In the genomic region with DNA sequence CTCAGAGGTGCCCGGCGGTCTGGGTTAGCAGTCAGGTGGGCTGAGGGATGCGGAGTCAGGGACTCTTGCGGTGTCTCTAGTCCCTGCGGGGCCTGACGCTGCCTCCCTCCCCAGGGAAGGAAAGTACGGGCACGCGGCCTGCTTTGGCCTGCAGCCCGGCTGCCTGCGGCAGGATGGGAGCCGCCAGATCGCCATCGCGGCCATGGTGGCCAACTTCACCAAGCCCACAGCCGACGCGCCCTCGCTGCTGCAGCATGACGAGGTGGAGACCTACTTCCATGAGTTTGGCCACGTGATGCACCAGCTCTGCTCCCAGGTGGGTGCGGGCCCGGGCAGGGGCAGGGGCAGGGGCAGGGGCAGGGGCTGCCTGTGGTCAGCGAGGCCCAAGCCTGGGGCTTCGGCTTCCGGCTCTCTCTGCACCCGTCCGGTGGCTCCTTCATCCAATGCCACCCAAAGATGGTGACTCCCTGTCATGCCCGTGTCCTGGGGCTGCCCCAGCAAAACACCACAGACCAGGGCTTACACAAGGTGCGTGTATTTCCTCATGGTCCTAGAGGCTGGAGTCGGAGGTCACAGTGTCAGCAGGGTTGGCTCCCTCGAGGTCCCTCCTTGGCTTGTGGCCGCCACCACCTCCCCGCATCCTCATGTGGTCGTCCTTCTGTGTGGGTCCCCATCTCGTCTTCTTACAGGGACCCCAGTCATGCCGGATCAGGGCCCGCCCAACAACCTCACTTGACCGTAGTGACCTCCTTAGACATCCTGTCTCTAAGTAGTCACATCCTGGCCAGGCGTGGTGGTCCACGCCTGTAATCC, we compare ENCODE assay signal across 27 cellular contexts. TPM values are rescaled to one million over a fixed set of nuclear protein-coding genes. Genes with fewer than 3 reads are reported as not detected.
"Had no signal": no experiment of that assay in that cellular context is flagged by ENCODE, and none has a peak within 500 bp of the region (broad histone marks: within the 10 kb centered on the region; RNA-seq: fewer than 3 reads in every experiment).

No MANE protein-coding gene starts in this region.

- DNase-seq: activated B cell treated with CpG ODN at 0.5 μM for 24 hours; activated CD4-positive, alpha-beta T cell treated with anti-CD3 and anti-CD28 coated beads for 1 hour; activated CD4-positive, alpha-beta T cell treated with anti-CD3 and anti-CD28 coated beads, Interleukin-2, amount 10 ng/mL, durations not matched to agents 24 days and 14 days; activated CD4-positive, alpha-beta T cell treated with anti-CD3 and anti-CD28 coated beads, Interleukin-2, amount 50 U/mL, for 48 hours; activated gamma-delta T cell treated with Interleukin-2 at 50 U/mL for 16 hours; activated naive CD4-positive, alpha-beta T cell treated with anti-CD3 and anti-CD28 coated beads, Interleukin-2, amount 10 ng/mL, durations not matched to agents 7 days and 5 days; activated naive CD8-positive, alpha-beta T cell treated with anti-CD3 and anti-CD28 coated beads for 36 hours; activated T-cell treated with anti-CD3 and anti-CD28 coated beads for 4 hours; activated T-cell treated with anti-CD3 and anti-CD28 coated beads, Interleukin-2, amount 50 U/mL, for 48 hours; brain microvascular endothelial cell; cerebellar nuclear complex; NCI-H1092; NCI-H1417; NCI-H2029; NCI-H510A treated with DMSO at 0.1 percent for 48 hours; NCI-H69; NK-92 treated with Interleukin-12 subunit alpha and Interleukin-12 subunit beta, amount 100 ng/mL, for 24 hours; OCI-M1; RPMI8226 had no signal

- FAIRE-seq: TTC549 had no signal

- H3K27me3 ChIP-seq: brain microvascular endothelial cell, cardiac muscle cell had no signal

- H3K4me3 ChIP-seq: cardiac muscle cell, SK-N-MC had no signal

- H3K27ac ChIP-seq: brain microvascular endothelial cell, cardiac muscle cell, SK-N-MC had no signal

- ATAC-seq: activated T-helper 17 cell treated with anti-CD3 and anti-CD28 coated beads, Interleukin-2, amount 50 U/mL, for 72 hours; Panc1; Right ventricle myocardium inferior had no signal

RNA-seq across cellular contexts. Expression of a gene that starts 58.8 kb away (rescaled TPM):
- total RNA-seq: activated B cell treated with CpG ODN at 0.5 μM for 24 hours; activated CD4-positive, alpha-beta T cell treated with anti-CD3 and anti-CD28 coated beads, Interleukin-2, amount 10 ng/mL, durations not matched to agents 24 days and 14 days; activated CD8-positive, alpha-beta memory T cell treated with anti-CD3 and anti-CD28 coated beads for 36 hours; activated naive CD8-positive, alpha-beta T cell treated with anti-CD3 and anti-CD28 coated beads for 36 hours; MCF 10A; Right ventricle myocardium inferior had no signal
